1 cellular context compared by ENCODE assay signal in the genomic region with DNA sequence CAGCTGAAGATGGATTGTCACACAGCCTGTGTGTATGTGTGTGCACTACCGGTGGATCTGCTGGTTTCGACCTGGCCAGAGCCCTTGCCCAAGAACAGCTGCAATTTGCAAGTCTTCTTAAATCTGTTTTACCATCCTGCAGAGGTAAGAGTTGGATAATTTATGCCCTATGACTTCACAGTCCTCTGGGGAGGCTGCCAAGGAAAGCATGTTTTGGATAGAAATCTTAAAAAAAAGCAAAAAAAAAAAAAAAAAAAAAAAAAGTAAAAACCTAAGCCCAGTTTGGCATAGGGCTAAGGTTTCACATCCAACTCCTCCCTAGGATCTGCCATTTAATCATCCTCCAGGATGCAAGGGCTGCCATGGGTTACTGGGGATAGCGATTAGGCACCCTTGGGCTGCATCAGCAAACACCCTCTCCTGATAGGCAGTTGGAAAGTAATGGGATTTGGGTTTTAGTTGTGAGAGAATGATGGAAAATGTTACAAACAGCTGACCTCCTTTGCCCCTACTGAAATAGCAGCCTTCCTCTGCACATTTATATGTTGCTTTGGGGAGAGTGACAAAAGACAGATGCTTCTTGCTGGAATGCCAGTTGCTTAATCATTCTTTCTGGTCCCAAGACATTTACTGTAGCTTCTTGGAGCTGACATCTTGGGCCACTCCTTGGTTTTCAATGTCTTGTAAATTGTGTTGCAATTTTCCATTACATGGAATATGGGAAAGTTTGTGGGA.
TF ChIP-seq lines count a peak whose summit lies in the region.

No MANE protein-coding gene starts in this region.

TF ChIP-seq in endothelial cell of umbilical vein, 7 proteins besides CTCF, POLR2A, EP300 and RAD21:
- TF ChIP-seq MYC (IDR thresholded peaks at IDR 0.05; ENCODE audit: low read depth, low read length) (no peak), FOS (IDR thresholded peaks at IDR 0.05; ENCODE audit: borderline replicate concordance, insufficient read depth, low read length) (no peak), JUN (IDR thresholded peaks at IDR 0.05; ENCODE audit: borderline replicate concordance, insufficient read depth, insufficient read length, low read depth) (no peak), POLR2AphosphoS5 (IDR thresholded peaks at IDR 0.05; ENCODE audit: insufficient read depth, low read depth, low read length) (no peak)
